19 cellular contexts compared by ENCODE assay signal in genomic region chr11:15674756-15675155, GRCh38.
DNase-seq lines count a peak whose midpoint lies in the region; ATAC-seq and TF ChIP-seq lines count a peak whose summit lies in the region.
"Had no signal": no experiment of that assay in that cellular context is flagged by ENCODE, and none has a peak within 500 bp of the region (broad histone marks: within the 10 kb centered on the region; RNA-seq: fewer than 3 reads in every experiment).

No MANE protein-coding gene starts in this region.

- H3K4me1 ChIP-seq in endodermal cell (ENCODE audit: control insufficient read depth, insufficient read depth, low read length), result no peaks in the 10 kb centered on the region
- no peaks in the 10 kb centered on the region for H3K4me1 ChIP-seq in gastrocnemius medialis
- H3K4me1 ChIP-seq: A549 had no signal

- H3K9me3 ChIP-seq in endodermal cell (ENCODE audit: control insufficient read depth, low read length), result peaks cover 59% of the 10 kb centered on the region
- peaks cover 0 to 5% (median 0%) of the 10 kb centered on the region in 3 donors for H3K9me3 ChIP-seq in gastrocnemius medialis

- H3K27ac ChIP-seq in endodermal cell (ENCODE audit: low read depth, low read length) (no peak overlapping the region), gastrocnemius medialis (no peak overlapping the region)
- H3K27ac ChIP-seq: A549, GM23248 had no signal

- no peak for ATAC-seq in GM18867 (IDR thresholded peaks at IDR 0.05; ENCODE audit: unreplicated experiment)
- ATAC-seq in gastrocnemius medialis, result no peak
- ATAC-seq: A549 had no signal

- H3K36me3 Mint-ChIP-seq in endodermal cell (ENCODE audit: low read depth), result peaks cover 4% of the 10 kb centered on the region
- H3K36me3 Mint-ChIP-seq: CD4-positive, alpha-beta memory T cell had no signal

- intact Hi-C loops in gastrocnemius medialis (cut with DNase I; ENCODE audit: low total_unique reads), result no loop called here

- in situ Hi-C loops in gastrocnemius medialis (cut with MboI; ENCODE audit: low sequenced_read_pairs in 4 of 4), result no loop called here

- H3K9me3 Mint-ChIP-seq in endodermal cell, result peaks cover 37% of the 10 kb centered on the region

- no peaks in the 10 kb centered on the region for H3K4me1 Mint-ChIP-seq in endodermal cell
- H3K4me1 Mint-ChIP-seq: CD4-positive, alpha-beta memory T cell had no signal

- H3K36me3 ChIP-seq in endodermal cell (ENCODE audit: control insufficient read depth, insufficient read depth, low read length), result no peaks in the 10 kb centered on the region
- H3K36me3 ChIP-seq in gastrocnemius medialis, result no peaks in the 10 kb centered on the region

- H3K9ac ChIP-seq in endodermal cell (ENCODE audit: extremely low read depth, low read length, poor library complexity, severe bottlenecking), result no peak overlapping the region
- H3K9ac ChIP-seq: GM23248 had no signal

- H3K4me3 ChIP-seq in endodermal cell (ENCODE audit: low read length) (no peak overlapping the region), gastrocnemius medialis (no peak overlapping the region)
- H3K4me3 ChIP-seq: A549, GM23248 had no signal

- H3K27me3 Mint-ChIP-seq in endodermal cell (ENCODE audit: insufficient read depth), result peaks cover 2% of the 10 kb centered on the region

- no peak for TF ChIP-seq POLR2A in gastrocnemius medialis (IDR thresholded peaks at IDR 0.05)

- 100% methylated on average over 1 of the region's 1 CpG for WGBS in endodermal cell (ENCODE audit: insufficient coverage in 1 of 2, insufficient read length in 1 of 2), 2 experiments

- no peak overlapping the region for H3K4me3 Mint-ChIP-seq in endodermal cell
- H3K4me3 Mint-ChIP-seq: CD4-positive, alpha-beta memory T cell had no signal

- H3K27ac Mint-ChIP-seq in endodermal cell, result no peak overlapping the region
- H3K27ac Mint-ChIP-seq: CD4-positive, alpha-beta memory T cell had no signal

- TF ChIP-seq CTCF in endodermal cell (conservative IDR thresholded peaks at IDR 0.05), result no peak
- no peak for TF ChIP-seq CTCF in gastrocnemius medialis (IDR thresholded peaks at IDR 0.05 in 4 of 5, conservative IDR thresholded peaks at IDR 0.05 in 1 of 5)

- H3K27me3 ChIP-seq in endodermal cell (ENCODE audit: control insufficient read depth, insufficient read depth, low read length, poor library complexity, severe bottlenecking) (no peaks in the 10 kb centered on the region), gastrocnemius medialis (no peaks in the 10 kb centered on the region)

- DNase-seq in amniotic epithelial cell (ENCODE audit: low read depth) (peak; percentile 75), endodermal cell (peak; percentile 2), mucosa of gallbladder (ENCODE audit: low spot score) (peak; percentile 3), gastrocnemius medialis (no peak), GM03348 (ENCODE audit: low spot score) (no peak)
- DNase-seq: 8988T, ACHN, C1 segment of cervical spinal cord, Calu3, COR-L47, DMS53, DMS79 treated with DMSO at 0.1 percent for 48 hours, GF-D8, GM23248, H7, HCEC 1CT had no signal

Comparison
In these comparisons a context has a peak if more than half of its experiments do, and no peak if none do; other contexts are left out.
1. DNase-seq: peak in amniotic epithelial cell (single experiment), endodermal cell (single experiment) and mucosa of gallbladder (single experiment); none in gastrocnemius medialis (0 of 2) and GM03348 (single experiment).